Comparison of ENCODE assay signal across 21 cellular contexts in the genomic region with DNA sequence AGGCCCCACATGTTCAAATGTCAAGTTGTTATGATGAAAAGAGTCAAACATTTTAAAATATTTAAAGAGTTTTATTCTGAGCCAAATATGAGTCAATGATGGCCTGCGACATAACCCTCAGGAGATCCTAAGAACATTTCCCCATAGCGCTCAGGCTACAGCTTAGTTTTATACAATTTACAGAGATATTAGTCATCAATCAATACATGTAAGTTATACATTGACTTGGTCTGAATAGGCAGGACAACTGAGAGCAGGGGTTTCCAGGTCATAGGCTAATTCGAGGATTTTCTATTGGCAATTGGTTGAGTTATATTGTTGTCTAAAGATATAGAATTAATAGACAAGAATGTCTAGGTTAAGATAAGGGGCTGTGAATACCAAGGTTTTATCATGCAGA. TPM values are rescaled to one million over a fixed set of nuclear protein-coding genes. Genes with fewer than 3 reads are reported as not detected.
"Had no signal": no experiment of that assay in that cellular context is flagged by ENCODE, and none has a peak within 500 bp of the region (broad histone marks: within the 10 kb centered on the region; RNA-seq: fewer than 3 reads in every experiment).

No MANE protein-coding gene starts in this region.

RNA-seq across cellular contexts. Expression of a gene that starts 26.2 kb away (rescaled TPM):
- total RNA-seq: activated B cell treated with CpG ODN at 0.5 μM for 24 hours; activated CD4-positive, alpha-beta memory T cell treated with anti-CD3 and anti-CD28 coated beads for 36 hours; activated CD4-positive, alpha-beta T cell treated with anti-CD3 and anti-CD28 coated beads, Interleukin-2, amount 10 ng/mL, durations not matched to agents 24 days and 14 days; activated CD8-positive, alpha-beta memory T cell treated with anti-CD3 and anti-CD28 coated beads for 36 hours; activated CD8-positive, alpha-beta T cell treated with anti-CD3 and anti-CD28 coated beads for 36 hours; activated naive CD4-positive, alpha-beta T cell treated with anti-CD3 and anti-CD28 coated beads for 36 hours; activated naive CD4-positive, alpha-beta T cell treated with anti-CD3 and anti-CD28 coated beads, Interleukin-2, amount 50 U/mL, for 72 hours; activated naive CD8-positive, alpha-beta T cell treated with anti-CD3 and anti-CD28 coated beads for 36 hours; activated T-cell treated with anti-CD3 and anti-CD28 coated beads, Interleukin-2, amount 50 U/mL, for 4 hours; activated T-cell treated with anti-CD3 and anti-CD28 coated beads, Interleukin-2, amount 50 U/mL, for 72 hours; activated T-helper 1 cell treated with anti-CD3 and anti-CD28 coated beads, Interleukin-12 subunit alpha, Interleukin-12 subunit beta, Interleukin-2, Interleukin-4 antibody, amounts not matched to agents 30 ng/mL and 10 ng/mL and 1 ng/mL, durations not matched to agents 14 hours and 24 hours and 36 hours; activated T-helper 17 cell treated with anti-CD3 and anti-CD28 coated beads, Interleukin-2, amount 50 U/mL, for 72 hours; aorta; astrocyte; body of pancreas; cardiac septum; T-cell; T-helper 1 cell treated with Interleukin-12 subunit alpha and Interleukin-12 subunit beta and Interleukin-4 antibody, amounts not matched to agents 30 ng/mL and 1 ng/mL, for 36 hours; T-helper 17 cell; T-helper 2 cell treated with Interferon-gamma antibody and Interleukin-4, amounts not matched to agents 100 ng/mL and 5 ng/mL, for 36 hours had no signal
- polyA plus RNA-seq: adrenal gland, aorta had no signal

RNA-seq across cellular contexts. Expression of a gene that starts 39.5 kb away (rescaled TPM):
- total RNA-seq: activated B cell treated with CpG ODN at 0.5 μM for 24 hours; activated CD4-positive, alpha-beta memory T cell treated with anti-CD3 and anti-CD28 coated beads for 36 hours; activated CD4-positive, alpha-beta T cell treated with anti-CD3 and anti-CD28 coated beads, Interleukin-2, amount 10 ng/mL, durations not matched to agents 24 days and 14 days; activated CD8-positive, alpha-beta memory T cell treated with anti-CD3 and anti-CD28 coated beads for 36 hours; activated CD8-positive, alpha-beta T cell treated with anti-CD3 and anti-CD28 coated beads for 36 hours; activated naive CD4-positive, alpha-beta T cell treated with anti-CD3 and anti-CD28 coated beads for 36 hours; activated naive CD4-positive, alpha-beta T cell treated with anti-CD3 and anti-CD28 coated beads, Interleukin-2, amount 50 U/mL, for 72 hours; activated naive CD8-positive, alpha-beta T cell treated with anti-CD3 and anti-CD28 coated beads for 36 hours; activated T-cell treated with anti-CD3 and anti-CD28 coated beads, Interleukin-2, amount 50 U/mL, for 4 hours; activated T-cell treated with anti-CD3 and anti-CD28 coated beads, Interleukin-2, amount 50 U/mL, for 72 hours; activated T-helper 1 cell treated with anti-CD3 and anti-CD28 coated beads, Interleukin-12 subunit alpha, Interleukin-12 subunit beta, Interleukin-2, Interleukin-4 antibody, amounts not matched to agents 30 ng/mL and 10 ng/mL and 1 ng/mL, durations not matched to agents 14 hours and 24 hours and 36 hours; activated T-helper 17 cell treated with anti-CD3 and anti-CD28 coated beads, Interleukin-2, amount 50 U/mL, for 72 hours; adrenal gland; aorta; astrocyte; body of pancreas; cardiac septum; T-cell; T-helper 1 cell treated with Interleukin-12 subunit alpha and Interleukin-12 subunit beta and Interleukin-4 antibody, amounts not matched to agents 30 ng/mL and 1 ng/mL, for 36 hours; T-helper 17 cell; T-helper 2 cell treated with Interferon-gamma antibody and Interleukin-4, amounts not matched to agents 100 ng/mL and 5 ng/mL, for 36 hours had no signal
- polyA plus RNA-seq: adrenal gland, aorta had no signal
